7 cellular contexts compared by ENCODE assay signal in the genomic region with DNA sequence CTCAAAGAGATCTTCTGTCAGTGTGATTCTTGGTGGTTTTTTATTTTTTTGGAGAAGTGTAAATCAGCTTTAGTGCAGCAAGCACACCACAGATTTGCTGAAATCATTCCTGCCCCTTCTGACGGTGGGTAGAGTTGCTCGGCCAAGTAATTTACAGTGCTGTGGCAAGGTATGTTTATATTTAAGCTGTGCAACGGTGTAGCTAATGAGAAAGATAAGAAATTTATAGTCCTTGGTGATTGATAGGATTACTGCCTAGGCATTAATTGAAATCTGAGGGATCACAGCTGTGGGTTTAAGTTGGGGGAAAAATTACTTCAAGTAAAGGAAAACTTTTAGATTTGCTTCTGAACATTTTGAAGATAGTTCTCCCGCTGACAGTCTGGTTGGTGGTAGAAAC.
"Had no signal": no experiment of that assay in that cellular context is flagged by ENCODE, and none has a peak within 500 bp of the region (broad histone marks: within the 10 kb centered on the region; RNA-seq: fewer than 3 reads in every experiment).

No MANE protein-coding gene starts in this region.

- H3K4me3 Mint-ChIP-seq: HFFc6, IgD-negative memory B cell had no signal

- H3K36me3 ChIP-seq: HAP-1 had no signal

- H3K4me3 ChIP-seq: HAP-1 had no signal

- H3K4me1 Mint-ChIP-seq: IgD-negative memory B cell had no signal

- H3K9me3 ChIP-seq: HAP-1 had no signal

- H3K9me3 Mint-ChIP-seq: HFFc6, IgD-negative memory B cell had no signal

- H3K4me1 ChIP-seq: HAP-1 had no signal

- H3K27ac ChIP-seq: HL-60 had no signal

- H3K27ac Mint-ChIP-seq: HFFc6 had no signal

- H3K36me3 Mint-ChIP-seq: IgD-negative memory B cell had no signal

- DNase-seq: GOT3, H7, HFFc6, KBM-7 had no signal
